15 cellular contexts compared by ENCODE assay signal in the genomic region with DNA sequence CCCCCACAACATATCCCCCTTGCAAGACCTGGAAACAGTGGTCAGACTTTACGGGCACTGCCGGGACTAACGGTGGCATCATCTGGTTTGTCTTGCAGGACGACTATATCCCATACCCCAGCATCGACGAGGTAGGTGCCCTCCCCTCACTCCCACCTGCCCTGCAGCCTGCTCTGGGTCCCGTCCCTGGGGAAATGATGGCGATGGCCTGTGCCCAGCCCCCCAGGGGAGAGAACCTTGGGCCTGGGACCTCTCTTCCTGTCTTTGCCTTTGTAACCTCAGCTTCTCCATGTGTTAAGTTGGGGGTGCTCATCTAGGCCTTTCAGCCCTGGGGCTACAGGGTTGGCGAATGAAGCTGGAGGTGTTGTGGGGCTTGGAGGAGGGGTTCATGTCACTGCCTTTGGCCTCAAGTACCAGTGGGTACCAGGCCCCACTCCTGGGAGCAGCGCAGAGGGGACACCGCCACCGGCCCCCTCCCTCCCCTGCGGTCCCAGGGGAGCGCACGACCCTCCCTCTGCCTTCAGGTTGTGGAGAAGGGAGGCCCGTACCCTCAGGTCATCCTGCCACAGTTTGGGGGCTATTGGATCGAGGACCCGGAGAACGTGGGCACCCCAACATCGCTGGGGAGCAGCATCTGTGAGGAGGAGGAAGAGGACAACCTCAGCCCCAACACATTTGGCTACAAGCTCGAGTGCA.
A peak's percentile ranks its signal among the peaks of the same experiment; 100 is the strongest.
DNase-seq lines count a peak whose midpoint lies in the region; ATAC-seq and TF ChIP-seq lines count a peak whose summit lies in the region.
"Had no signal": no experiment of that assay in that cellular context is flagged by ENCODE, and none has a peak within 500 bp of the region (broad histone marks: within the 10 kb centered on the region; RNA-seq: fewer than 3 reads in every experiment).

No MANE protein-coding gene starts in this region.

- H3K79me2 ChIP-seq in mesendoderm (ENCODE audit: control insufficient read depth, insufficient read depth, low read length) = no peaks in the 10 kb centered on the region

- H2BK20ac ChIP-seq in IMR-90 (ENCODE audit: low read depth, low read length) = no peak overlapping the region

- H3K9me1 ChIP-seq in IMR-90 (ENCODE audit: insufficient read depth, low read length) = peaks cover 16% of the 10 kb centered on the region

- H3K23ac ChIP-seq in IMR-90 (ENCODE audit: low read depth, low read length) (no peak overlapping the region), mesendoderm (ENCODE audit: low read length) (no peak overlapping the region)

- H4K20me1 ChIP-seq in IMR-90 (ENCODE audit: insufficient read depth, low read length) = 0 out of 2 replicates have a peak, but pooled peaks cover 3% of the 10 kb centered on the region

- H3K79me1 ChIP-seq in IMR-90 (ENCODE audit: low read depth in 1 of 2, low read length in 2 of 2) (peaks cover 0 to 8% of the 10 kb centered on the region in 2 experiments; a peak in 2 of 4 replicates), mesendoderm (ENCODE audit: low read length) (no peaks in the 10 kb centered on the region)

- BruUV-seq in IMR-90 (replicated peaks; lab: Mats Ljungman, UMichigan) = no TSS peak

- TF ChIP-seq RAD21 in IMR-90 (IDR thresholded peaks at IDR 0.05; ENCODE audit: low read length) = no peak

- H4K91ac ChIP-seq in IMR-90 (ENCODE audit: insufficient read depth, low read depth, low read length) = no peak overlapping the region

- H3K27me3 Mint-ChIP-seq in activated CD4-positive, alpha-beta memory T cell treated with anti-CD3 and anti-CD28 coated beads for 36 hours = no peaks in the 10 kb centered on the region

- H2AFZ ChIP-seq in IMR-90 (replicated peaks; ENCODE audit: low read length, poor library complexity) = no peak overlapping the region

- WGBS in IMR-90 (ENCODE audit: extremely low coverage in 2 of 2, insufficient read length in 1 of 2), 2 experiments = no CpG with 5 or more reads among the region's 21 CpGs
- no CpG with 5 or more reads among the region's 21 CpGs for WGBS in mesendoderm (ENCODE audit: extremely low coverage, insufficient coverage, low lambda C conversion rate)
- WGBS in stomach, 5 donors = 86 to 93% (median 89%) methylated on average over 21 of the region's 21 CpGs

- H3K9me3 ChIP-seq in IMR-90 (ENCODE audit: control insufficient read depth, insufficient read depth, low read length) (no peaks in the 10 kb centered on the region), stomach (no peaks in the 10 kb centered on the region)
- H3K9me3 ChIP-seq: BE2C had no signal

- H3K4ac ChIP-seq in IMR-90 (ENCODE audit: low read depth, low read length) (no peak overlapping the region), mesendoderm (ENCODE audit: low read depth, low read length) (no peak overlapping the region)

- H3K9ac ChIP-seq in IMR-90 (ENCODE audit: low read depth, low read length) (no peak overlapping the region), mesendoderm (ENCODE audit: low read length) (no peak overlapping the region)

- no peak overlapping the region for H3K4me3 Mint-ChIP-seq in activated CD4-positive, alpha-beta memory T cell treated with anti-CD3 and anti-CD28 coated beads for 36 hours

- TF ChIP-seq EP300 in stomach (IDR thresholded peaks at IDR 0.05) = no peak

- H2AK5ac ChIP-seq in IMR-90 (ENCODE audit: low read depth, low read length) (peak overlapping the region; percentile 49; the same call in 1 of the 2 replicates), mesendoderm (ENCODE audit: low read length) (no peak overlapping the region)

- H3K4me3 ChIP-seq in IMR-90 (ENCODE audit: insufficient read depth, low read depth, low read length) = no peak overlapping the region
- H3K4me3 ChIP-seq in mesendoderm (ENCODE audit: low read length) = no peak overlapping the region
- no peak overlapping the region for H3K4me3 ChIP-seq in stomach

- TF ChIP-seq CTCF in C4-2B (conservative IDR thresholded peaks at IDR 0.05) = no peak
- TF ChIP-seq CTCF in IMR-90 (conservative IDR thresholded peaks at IDR 0.05; ENCODE audit: low read depth, low read length) = no peak
- TF ChIP-seq CTCF in stomach (IDR thresholded peaks at IDR 0.05) = no peak

- POLR2A ChIA-PET in IMR-90 (lab: Charles Lee; ENCODE audit: unreplicated experiment) = no interaction called here
- POLR2A ChIA-PET in activated CD4-positive, alpha-beta memory T cell treated with anti-CD3 and anti-CD28 coated beads for 36 hours (lab: Charles Lee) = no interaction called here

- H3K36me3 Mint-ChIP-seq in activated CD4-positive, alpha-beta memory T cell treated with anti-CD3 and anti-CD28 coated beads for 36 hours = no peaks in the 10 kb centered on the region

- dilution Hi-C loops in IMR-90 (cut with HindIII; ENCODE audit: low sequenced_read_pairs, unreplicated experiment) = no loop called here

- no peak overlapping the region for H3K56ac ChIP-seq in IMR-90 (ENCODE audit: extremely low read depth, insufficient read depth, low read length)
- H3K56ac ChIP-seq in mesendoderm (ENCODE audit: low read length) = peak overlapping the region; percentile 5

- H3K36me3 ChIP-seq in IMR-90 (ENCODE audit: control insufficient read depth, insufficient read depth, low read length) = no peaks in the 10 kb centered on the region
- H3K36me3 ChIP-seq in mesendoderm (ENCODE audit: control insufficient read depth, insufficient read depth, low read length) = no peaks in the 10 kb centered on the region
- peaks cover 0 to 23% (median 2%) of the 10 kb centered on the region in 4 donors for H3K36me3 ChIP-seq in stomach

- H2BK120ac ChIP-seq in IMR-90 (ENCODE audit: low read depth, low read length) = no peak overlapping the region
- no peak overlapping the region for H2BK120ac ChIP-seq in mesendoderm (ENCODE audit: low read depth, low read length)

- intact Hi-C loops in IMR-90 (cut with micrococcal nuclease) = no loop called here
- intact Hi-C loops in stomach (cut with DNase I; ENCODE audit: low total_unique reads) = no loop called here
- intact Hi-C loops in activated CD4-positive, alpha-beta memory T cell treated with anti-CD3 and anti-CD28 coated beads for 36 hours (cut with micrococcal nuclease) = no loop called here

- no peak overlapping the region for H4K5ac ChIP-seq in IMR-90 (ENCODE audit: low read depth, low read length)
- H4K5ac ChIP-seq in mesendoderm (ENCODE audit: low read length) = no peak overlapping the region

- H2BK5ac ChIP-seq in IMR-90 (ENCODE audit: low read depth, low read length, poor library complexity, severe bottlenecking) (no peak overlapping the region), mesendoderm (ENCODE audit: low read length) (no peak overlapping the region)

- no peak overlapping the region for H4K8ac ChIP-seq in IMR-90 (ENCODE audit: low read depth in 2 of 2, low read length in 2 of 2)
- H4K8ac ChIP-seq in mesendoderm (ENCODE audit: low read depth, low read length) = no peak overlapping the region

- H3K4me1 Mint-ChIP-seq in activated CD4-positive, alpha-beta memory T cell treated with anti-CD3 and anti-CD28 coated beads for 36 hours (ENCODE audit: low read depth) = no peaks in the 10 kb centered on the region

- H3K14ac ChIP-seq in IMR-90 (replicated peaks; ENCODE audit: low read depth, low read length) = no peak overlapping the region

- H3K27me3 ChIP-seq in IMR-90 (ENCODE audit: control insufficient read depth, insufficient read depth, low read length) (no peaks in the 10 kb centered on the region), mesendoderm (ENCODE audit: insufficient read depth, low read length, poor library complexity) (no peaks in the 10 kb centered on the region), stomach (no peaks in the 10 kb centered on the region)
- H3K27me3 ChIP-seq: BE2C had no signal

- peaks cover 12% of the 10 kb centered on the region for H3K4me1 ChIP-seq in IMR-90 (ENCODE audit: control insufficient read depth, insufficient read depth, low read length)
- H3K4me1 ChIP-seq in mesendoderm (ENCODE audit: control insufficient read depth, low read depth, low read length) = no peaks in the 10 kb centered on the region
- H3K4me1 ChIP-seq in stomach = peaks cover 20 to 60% (median 43%) of the 10 kb centered on the region in 4 donors

- DNase-seq in IMR-90 (no peak), mesendoderm (no peak), stomach (no peak), NCI-H1930 (lab: John Stamatoyannopoulos, UW) (no peak)
- DNase-seq in activated CD4-positive, alpha-beta memory T cell treated with anti-CD3 and anti-CD28 coated beads for 36 hours = no peak
- DNase-seq: BE2C, DND-41, GOT3, NCI-H1048, NCI-H1436 treated with DMSO at 0.1 percent for 48 hours, NCI-H2081, NCI-H748 treated with DMSO at 0.1 percent for 48 hours, PC-3 had no signal

- no peak for TF ChIP-seq POLR2A in IMR-90 (IDR thresholded peaks at IDR 0.05; ENCODE audit: low read depth, low read length)
- TF ChIP-seq POLR2A in stomach (IDR thresholded peaks at IDR 0.05) = no peak

- CTCF ChIA-PET in IMR-90 (lab: Yijun Ruan, JAX) = no interaction called here
- CTCF ChIA-PET in activated CD4-positive, alpha-beta memory T cell treated with anti-CD3 and anti-CD28 coated beads for 36 hours (lab: Charles Lee) = no interaction called here

- ATAC-seq in IMR-90 (ENCODE audit: low read depth) = no peak
- ATAC-seq in activated CD4-positive, CD25-positive, alpha-beta regulatory T cell treated with anti-CD3 and anti-CD28 coated beads, Interleukin-2, amount 50 U/mL, for 24 hours = no peak
- ATAC-seq: PC-3 had no signal

- in situ Hi-C loops in IMR-90 (cut with MboI; ENCODE audit: low sequenced_read_pairs) = no loop called here

- no peak overlapping the region for H3K4me2 ChIP-seq in IMR-90 (ENCODE audit: low read depth, low read length)
- H3K4me2 ChIP-seq in mesendoderm (ENCODE audit: low read length) = no peak overlapping the region

- H2AK9ac ChIP-seq in IMR-90 (replicated peaks; ENCODE audit: low read depth, low read length, poor library complexity) = peak overlapping the region; percentile 45

- no peak overlapping the region for H2BK15ac ChIP-seq in IMR-90 (ENCODE audit: low read depth, low read length)
- no peak overlapping the region for H2BK15ac ChIP-seq in mesendoderm (replicated peaks; ENCODE audit: low read depth)

- peak overlapping the region; percentile 30 for H3K27ac ChIP-seq in C4-2B
- no peak overlapping the region for H3K27ac ChIP-seq in IMR-90 (ENCODE audit: insufficient read depth, low read length)
- no peak overlapping the region for H3K27ac ChIP-seq in mesendoderm (ENCODE audit: low read depth, low read length)
- peak overlapping the region; percentile 6 to 77 (median 34) for H3K27ac ChIP-seq in stomach

- no peak overlapping the region for H3K18ac ChIP-seq in IMR-90 (ENCODE audit: low read depth, low read length)
- H3K18ac ChIP-seq in mesendoderm (ENCODE audit: low read length) = no peak overlapping the region

- H3K27ac Mint-ChIP-seq in activated CD4-positive, alpha-beta memory T cell treated with anti-CD3 and anti-CD28 coated beads for 36 hours = no peak overlapping the region

- no peaks in the 10 kb centered on the region for H3K9me3 Mint-ChIP-seq in activated CD4-positive, alpha-beta memory T cell treated with anti-CD3 and anti-CD28 coated beads for 36 hours

TF ChIP-seq in IMR-90, 13 proteins besides CTCF, POLR2A, EP300 and RAD21 (continues in another document):
- no peak for TF ChIP-seq MXI1 (IDR thresholded peaks at IDR 0.05; ENCODE audit: borderline replicate concordance, low read depth, low read length)

Comparison
In these comparisons a context has a peak if more than half of its experiments do, and no peak if none do; other contexts are left out.
1. H3K27ac ChIP-seq: peak in C4-2B (single experiment) and stomach (5 of 5); none in IMR-90 (single experiment) and mesendoderm (single experiment).